8 cellular contexts compared by ENCODE assay signal in genomic region chr21:41068411-41069304, GRCh38.
DNase-seq lines count a peak whose midpoint lies in the region; ATAC-seq and TF ChIP-seq lines count a peak whose summit lies in the region.

No MANE protein-coding gene starts in this region.

- DNase-seq in NCI-H226, result peak; percentile 58
- peak; percentile 89 for DNase-seq in activated CD4-positive, alpha-beta T cell treated with anti-CD3 and anti-CD28 coated beads for 36 hours
- peak; percentile 72 for DNase-seq in colonic mucosa
- peak; percentile 77 for DNase-seq in left lobe of liver (ENCODE audit: low spot score)
- peak; percentile 41 to 63 for DNase-seq in stimulated activated CD4-positive, alpha-beta T cell treated with anti-CD3 and anti-CD28 coated beads, Interleukin-4, amount 100 ng/mL, for 4 hours

- H3K4me1 Mint-ChIP-seq in activated CD4-positive, alpha-beta T cell treated with anti-CD3 and anti-CD28 coated beads for 36 hours, result peaks cover 9% of the 10 kb centered on the region

- H3K27ac ChIP-seq in DOHH2 (ENCODE audit: low read depth, low read length), result no peak overlapping the region
- no peak overlapping the region for H3K27ac ChIP-seq in colonic mucosa

- H3K4me2 ChIP-seq in DOHH2 (ENCODE audit: low read length), result no peak overlapping the region

- H3K27me3 Mint-ChIP-seq in activated CD4-positive, alpha-beta T cell treated with anti-CD3 and anti-CD28 coated beads for 36 hours, result peaks cover 24% of the 10 kb centered on the region

- H3K27ac Mint-ChIP-seq in activated CD4-positive, alpha-beta T cell treated with anti-CD3 and anti-CD28 coated beads for 36 hours, result no peak overlapping the region

- H3K27me3 ChIP-seq in DOHH2 (ENCODE audit: control insufficient read depth, low read length) (no peaks in the 10 kb centered on the region), colonic mucosa (no peaks in the 10 kb centered on the region)

- H3K79me2 ChIP-seq in DOHH2 (ENCODE audit: control insufficient read depth, low read length), result no peaks in the 10 kb centered on the region

- peak; percentile 79 for TF ChIP-seq CTCF in DOHH2 (IDR thresholded peaks at IDR 0.05; ENCODE audit: low read depth, low read length, poor library complexity, severe bottlenecking)
- peak; percentile 81 for TF ChIP-seq CTCF in colonic mucosa (IDR thresholded peaks at IDR 0.05)

- H3K9ac ChIP-seq in colonic mucosa (ENCODE audit: low read depth in 2 of 2, low read length in 2 of 2), result no peak overlapping the region

- intact Hi-C loops in activated CD4-positive, alpha-beta T cell treated with anti-CD3 and anti-CD28 coated beads for 36 hours (cut with DNase I, micrococcal nuclease), result loop anchor here (1.0 to 2.0 kb wide), 3 partner anchors 602 to 926 kb away; no protein-coding TSS in a partner anchor
- intact Hi-C loops in colonic mucosa (cut with DNase I), result loop anchor here (2.0 to 5.0 kb wide), 2 partner anchors 600 to 926 kb away; no protein-coding TSS in a partner anchor

- no peaks in the 10 kb centered on the region for H3K9me3 Mint-ChIP-seq in activated CD4-positive, alpha-beta T cell treated with anti-CD3 and anti-CD28 coated beads for 36 hours (ENCODE audit: low read depth)

- ATAC-seq in HG02970 (IDR thresholded peaks at IDR 0.05; ENCODE audit: low FRiP score, unreplicated experiment) (peak; percentile 55), left lobe of liver (peak; percentile 98), HG03039 (IDR thresholded peaks at IDR 0.05; ENCODE audit: unreplicated experiment) (no peak)
- peak; percentile 78 for ATAC-seq in activated CD4-positive, alpha-beta T cell treated with anti-CD3 and anti-CD28 coated beads for 36 hours

- H3K4me1 ChIP-seq in DOHH2 (ENCODE audit: control insufficient read depth, low read length) (no peaks in the 10 kb centered on the region), colonic mucosa (no peaks in the 10 kb centered on the region)

- CTCF ChIA-PET in activated CD4-positive, alpha-beta T cell treated with anti-CD3 and anti-CD28 coated beads for 36 hours (lab: Charles Lee), result interaction anchor here (0.6 to 1.2 kb wide), 10 partner anchors 13 to 1201 kb away, joined by 3 to 4 read pairs (median 3); partner anchors contain the start of gene PCP4

- H3K4me3 ChIP-seq in DOHH2 (ENCODE audit: low read length), result no peak overlapping the region
- H3K4me3 ChIP-seq in colonic mucosa, result no peak overlapping the region

- POLR2A ChIA-PET in activated CD4-positive, alpha-beta T cell treated with anti-CD3 and anti-CD28 coated beads for 36 hours (lab: Charles Lee), result no interaction called here

- H3K9me3 ChIP-seq in DOHH2 (ENCODE audit: control insufficient read depth, insufficient read depth, low read length) (no peaks in the 10 kb centered on the region), colonic mucosa (no peaks in the 10 kb centered on the region)

- H3K9me2 ChIP-seq in DOHH2 (replicated peaks; ENCODE audit: control insufficient read depth, low read length), result no peaks in the 10 kb centered on the region

- H3K36me3 ChIP-seq in DOHH2 (ENCODE audit: control insufficient read depth, low read length) (no peaks in the 10 kb centered on the region), colonic mucosa (no peaks in the 10 kb centered on the region)

- no peaks in the 10 kb centered on the region for H3F3A ChIP-seq in DOHH2 (ENCODE audit: control insufficient read depth, insufficient read depth)

- H3K36me3 Mint-ChIP-seq in activated CD4-positive, alpha-beta T cell treated with anti-CD3 and anti-CD28 coated beads for 36 hours (ENCODE audit: low read depth), result no peaks in the 10 kb centered on the region

- no peaks in the 10 kb centered on the region for H4K20me1 ChIP-seq in DOHH2 (ENCODE audit: control insufficient read depth, insufficient read depth, low read depth, low read length)

- H3K4me3 Mint-ChIP-seq in activated CD4-positive, alpha-beta T cell treated with anti-CD3 and anti-CD28 coated beads for 36 hours, result peak overlapping the region; percentile 9
